In the genomic region with DNA sequence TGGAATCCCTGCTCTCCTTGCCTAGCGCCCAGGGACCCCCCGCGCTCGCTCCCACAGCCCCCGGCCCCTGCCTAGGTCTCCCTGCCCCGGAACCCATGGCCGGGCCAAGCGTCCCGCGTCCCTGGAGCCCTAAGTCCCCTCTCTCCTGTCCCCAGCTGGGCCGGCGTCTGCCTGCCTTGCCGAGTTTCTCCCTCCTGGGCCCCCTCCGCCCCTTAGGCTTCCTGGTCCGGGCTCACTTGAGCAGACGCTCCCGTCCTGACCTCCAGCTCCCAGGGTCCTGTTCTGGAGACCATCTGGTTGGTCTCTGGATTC, we compare ENCODE assay signal across 8 cellular contexts. TPM values are rescaled to one million over a fixed set of nuclear protein-coding genes. Genes with fewer than 3 reads are reported as not detected.
DNase-seq lines count a peak whose midpoint lies in the region; ATAC-seq and TF ChIP-seq lines count a peak whose summit lies in the region.

No MANE protein-coding gene starts in this region.

- TF ChIP-seq CTCF in GM23338 (conservative IDR thresholded peaks at IDR 0.05; ENCODE audit: low read depth in 2 of 2): no peak
- no peak for TF ChIP-seq CTCF in activated CD8-positive, alpha-beta T cell treated with anti-CD3 and anti-CD28 coated beads for 36 hours (IDR thresholded peaks at IDR 0.05)

- DNase-seq in GM23338 (ENCODE audit: low spot score): peak; percentile 47
- no peak for DNase-seq in activated CD8-positive, alpha-beta T cell treated with anti-CD3 and anti-CD28 coated beads for 36 hours
- no peak for DNase-seq in immature natural killer cell
- DNase-seq in substantia nigra (lab: John Stamatoyannopoulos, UW): no peak
- no peak for DNase-seq in SIG-M5 (lab: John Stamatoyannopoulos, UW)
- no peak for DNase-seq in activated CD4-positive, alpha-beta T cell treated with anti-CD3 and anti-CD28 coated beads for 48 hours

- H3K4me2 ChIP-seq in GM23338: peak overlapping the region; percentile 93

- POLR2A ChIA-PET in activated CD8-positive, alpha-beta T cell treated with anti-CD3 and anti-CD28 coated beads for 36 hours (lab: Charles Lee): interaction anchor here (0.6 to 2.3 kb wide), 4 partner anchors 8 to 303 kb away, joined by 3 to 5 read pairs (median 4); no protein-coding TSS in a partner anchor

- ATAC-seq in GM23338: peak; percentile 5
- no peak for ATAC-seq in activated CD8-positive, alpha-beta T cell treated with anti-CD3 and anti-CD28 coated beads for 36 hours
- ATAC-seq in GM19324 (IDR thresholded peaks at IDR 0.05; ENCODE audit: low FRiP score, unreplicated experiment): no peak

- H3K4me1 Mint-ChIP-seq in GM23338: peaks cover 22% of the 10 kb centered on the region
- H3K4me1 Mint-ChIP-seq in activated CD8-positive, alpha-beta T cell treated with anti-CD3 and anti-CD28 coated beads for 36 hours (ENCODE audit: low read depth): peaks cover 59% of the 10 kb centered on the region
- peaks cover 58 to 60% of the 10 kb centered on the region in 2 donors for H3K4me1 Mint-ChIP-seq in immature natural killer cell

- peak overlapping the region; percentile 98 for H3K4me3 ChIP-seq in ACC112 (ENCODE audit: low read depth, low read length)
- peak overlapping the region; percentile 62 for H3K4me3 ChIP-seq in GM23338

- H3K4me3 Mint-ChIP-seq in GM23338 (peak overlapping the region; percentile 91), immature natural killer cell (peak overlapping the region; percentile 80 to 84 (median 82))
- peak overlapping the region; percentile 93 for H3K4me3 Mint-ChIP-seq in activated CD8-positive, alpha-beta T cell treated with anti-CD3 and anti-CD28 coated beads for 36 hours

- CTCF ChIA-PET in activated CD8-positive, alpha-beta T cell treated with anti-CD3 and anti-CD28 coated beads for 36 hours (lab: Charles Lee): interaction anchor here (0.8 to 1.3 kb wide), 3 partner anchors 23 to 82 kb away, joined by 3 to 4 read pairs (median 3); no protein-coding TSS in a partner anchor

- H3K4me1 ChIP-seq in ACC112 (ENCODE audit: control insufficient read depth, insufficient read depth, low read length, unreplicated experiment) (peaks cover 9% of the 10 kb centered on the region), GM23338 (ENCODE audit: insufficient read depth) (peaks cover 6% of the 10 kb centered on the region; the same call in 1 of the 2 replicates)

- H3K79me2 ChIP-seq in ACC112 (ENCODE audit: control insufficient read depth, insufficient read depth, low read length, unreplicated experiment) (peaks cover 55% of the 10 kb centered on the region), GM23338 (replicated peaks; ENCODE audit: insufficient read depth) (peaks cover 51% of the 10 kb centered on the region)

- H3K27ac Mint-ChIP-seq in GM23338 (peak overlapping the region; percentile 91), immature natural killer cell (peak overlapping the region; percentile 62 to 83 (median 78))
- H3K27ac Mint-ChIP-seq in activated CD8-positive, alpha-beta T cell treated with anti-CD3 and anti-CD28 coated beads for 36 hours: peak overlapping the region; percentile 82

- H3K27me3 ChIP-seq in ACC112 (ENCODE audit: insufficient read depth, low read length) (no peaks in the 10 kb centered on the region), GM23338 (ENCODE audit: insufficient read depth) (no peaks in the 10 kb centered on the region)

- H4K20me1 ChIP-seq in GM23338 (replicated peaks; ENCODE audit: insufficient read depth): peaks cover 16% of the 10 kb centered on the region

- H2AFZ ChIP-seq in ACC112 (ENCODE audit: low read length, unreplicated experiment) (no peak overlapping the region), GM23338 (no peak overlapping the region)

- H3K9me3 Mint-ChIP-seq in GM23338 (no peaks in the 10 kb centered on the region), immature natural killer cell (no peaks in the 10 kb centered on the region)
- H3K9me3 Mint-ChIP-seq in activated CD8-positive, alpha-beta T cell treated with anti-CD3 and anti-CD28 coated beads for 36 hours: no peaks in the 10 kb centered on the region

- H3F3A ChIP-seq in GM23338 (replicated peaks; ENCODE audit: low read depth): no peaks in the 10 kb centered on the region

- H3K27me3 Mint-ChIP-seq in GM23338 (ENCODE audit: insufficient read depth, low read depth, poor library complexity) (peaks cover 16% of the 10 kb centered on the region), immature natural killer cell (ENCODE audit: low read depth in 3 of 3) (peaks cover 5 to 10% (median 7%) of the 10 kb centered on the region in 3 donors)
- H3K27me3 Mint-ChIP-seq in activated CD8-positive, alpha-beta T cell treated with anti-CD3 and anti-CD28 coated beads for 36 hours: no peaks in the 10 kb centered on the region

- H3K36me3 Mint-ChIP-seq in GM23338 (ENCODE audit: low read depth) (peaks cover 4% of the 10 kb centered on the region; the same call in 2 of the 3 replicates), immature natural killer cell (peaks cover 0 to 6% (median 4%) of the 10 kb centered on the region in 3 donors)
- H3K36me3 Mint-ChIP-seq in activated CD8-positive, alpha-beta T cell treated with anti-CD3 and anti-CD28 coated beads for 36 hours (ENCODE audit: low read depth): peaks cover 39% of the 10 kb centered on the region

- no peaks in the 10 kb centered on the region for H3K9me2 ChIP-seq in GM23338 (ENCODE audit: insufficient read depth)

- H3K27ac ChIP-seq in ACC112 (ENCODE audit: low read depth, low read length) (peak overlapping the region; percentile 34; the same call in 1 of the 2 replicates), GM23338 (ENCODE audit: low read depth) (no peak overlapping the region), substantia nigra (ENCODE audit: low read depth, low read length, poor library complexity, severe bottlenecking) (peak overlapping the region; percentile 30)

- intact Hi-C loops in activated CD8-positive, alpha-beta T cell treated with anti-CD3 and anti-CD28 coated beads for 36 hours (cut with micrococcal nuclease): no loop called here

- H3K36me3 ChIP-seq in ACC112 (ENCODE audit: insufficient read depth, low read length): no peaks in the 10 kb centered on the region
- H3K36me3 ChIP-seq in GM23338 (ENCODE audit: insufficient read depth): no peaks in the 10 kb centered on the region

TF ChIP-seq in GM23338, 12 proteins besides CTCF, POLR2A, EP300 and RAD21:
- TF ChIP-seq CREB1 (CRISPR knock-in tag; IDR thresholded peaks at IDR 0.05; ENCODE audit: low read depth) (no peak), STAT1 (IDR thresholded peaks at IDR 0.05; ENCODE audit: unreplicated experiment) (no peak), POLR2AphosphoS5 (IDR thresholded peaks at IDR 0.05; ENCODE audit: low read depth) (no peak)
- TF ChIP-seq, protein P1, sequence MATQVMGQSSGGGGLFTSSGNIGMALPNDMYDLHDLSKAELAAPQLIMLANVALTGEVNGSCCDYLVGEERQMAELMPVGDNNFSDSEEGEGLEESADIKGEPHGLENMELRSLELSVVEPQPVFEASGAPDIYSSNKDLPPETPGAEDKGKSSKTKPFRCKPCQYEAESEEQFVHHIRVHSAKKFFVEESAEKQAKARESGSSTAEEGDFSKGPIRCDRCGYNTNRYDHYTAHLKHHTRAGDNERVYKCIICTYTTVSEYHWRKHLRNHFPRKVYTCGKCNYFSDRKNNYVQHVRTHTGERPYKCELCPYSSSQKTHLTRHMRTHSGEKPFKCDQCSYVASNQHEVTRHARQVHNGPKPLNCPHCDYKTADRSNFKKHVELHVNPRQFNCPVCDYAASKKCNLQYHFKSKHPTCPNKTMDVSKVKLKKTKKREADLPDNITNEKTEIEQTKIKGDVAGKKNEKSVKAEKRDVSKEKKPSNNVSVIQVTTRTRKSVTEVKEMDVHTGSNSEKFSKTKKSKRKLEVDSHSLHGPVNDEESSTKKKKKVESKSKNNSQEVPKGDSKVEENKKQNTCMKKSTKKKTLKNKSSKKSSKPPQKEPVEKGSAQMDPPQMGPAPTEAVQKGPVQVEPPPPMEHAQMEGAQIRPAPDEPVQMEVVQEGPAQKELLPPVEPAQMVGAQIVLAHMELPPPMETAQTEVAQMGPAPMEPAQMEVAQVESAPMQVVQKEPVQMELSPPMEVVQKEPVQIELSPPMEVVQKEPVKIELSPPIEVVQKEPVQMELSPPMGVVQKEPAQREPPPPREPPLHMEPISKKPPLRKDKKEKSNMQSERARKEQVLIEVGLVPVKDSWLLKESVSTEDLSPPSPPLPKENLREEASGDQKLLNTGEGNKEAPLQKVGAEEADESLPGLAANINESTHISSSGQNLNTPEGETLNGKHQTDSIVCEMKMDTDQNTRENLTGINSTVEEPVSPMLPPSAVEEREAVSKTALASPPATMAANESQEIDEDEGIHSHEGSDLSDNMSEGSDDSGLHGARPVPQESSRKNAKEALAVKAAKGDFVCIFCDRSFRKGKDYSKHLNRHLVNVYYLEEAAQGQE (IDR thresholded peaks at IDR 0.05; ENCODE audit: unreplicated experiment): no peak

RNA-seq across cellular contexts. Expression of a gene that starts 0.6 kb away (rescaled TPM):
- 125 and 144 TPM in 2 replicates for total RNA-seq in GM23338 (2014; rRNA removed; shearing (Covaris generic))
- polyA plus RNA-seq in GM23338 (2016; fragmentation: Nextera tagmentation; extraction: Ambion mirVana): 85.6 and 95.2 TPM in 2 replicates
- 10 to 100 TPM; 55.9 to 56.8 TPM for total RNA-seq in activated CD8-positive, alpha-beta T cell treated with anti-CD3 and anti-CD28 coated beads for 36 hours
- polyA plus RNA-seq in immature natural killer cell: 10 to 100 TPM; 22.8 to 58.8 (median 55.2) TPM

RNA-seq across cellular contexts. Expression of a gene that starts 7.8 kb away (rescaled TPM):
- 0.24 TPM in 1 of 2 replicates, not detected in the other for total RNA-seq in GM23338 (2014; rRNA removed; shearing (Covaris generic))
- not detected in 2 replicates for polyA plus RNA-seq in GM23338 (2016; fragmentation: Nextera tagmentation; extraction: Ambion mirVana)
- 10 to 100 TPM; 48.5 to 51.9 TPM for total RNA-seq in activated CD8-positive, alpha-beta T cell treated with anti-CD3 and anti-CD28 coated beads for 36 hours
- 100 to 1,000 TPM; 238 to 344 (median 258) TPM for polyA plus RNA-seq in immature natural killer cell

RNA-seq across cellular contexts. Expression of a gene that starts 38.1 kb away (rescaled TPM):
- 6.8 and 10.6 TPM in 2 replicates for total RNA-seq in GM23338 (2014; rRNA removed; shearing (Covaris generic))
- polyA plus RNA-seq in GM23338 (2016; fragmentation: Nextera tagmentation; extraction: Ambion mirVana) (5.6 TPM in 2 replicates), immature natural killer cell (not detected)
- under 1 TPM; 0.20 to 0.56 TPM for total RNA-seq in activated CD8-positive, alpha-beta T cell treated with anti-CD3 and anti-CD28 coated beads for 36 hours

RNA-seq across cellular contexts. Expression of a gene that starts 50.5 kb away (rescaled TPM):
- 0.14 TPM in 1 of 2 replicates, not detected in the other for total RNA-seq in GM23338 (2014; rRNA removed; shearing (Covaris generic))
- 0.10 and 0.31 TPM in 2 replicates for polyA plus RNA-seq in GM23338 (2016; fragmentation: Nextera tagmentation; extraction: Ambion mirVana)
- total RNA-seq in activated CD8-positive, alpha-beta T cell treated with anti-CD3 and anti-CD28 coated beads for 36 hours: 10 to 100 TPM; 44.1 to 45.5 TPM
- 1 to 10 TPM in 2 of 3 donors, under 1 TPM in 1; 0.25 to 2.8 (median 2.3) TPM for polyA plus RNA-seq in immature natural killer cell

Comparison
In these comparisons a context has a peak if more than half of its experiments do, and no peak if none do; other contexts are left out.
1. RNA of a gene that starts 7.8 kb away (total RNA-seq): 48.5 to 51.9 TPM in activated CD8-positive, alpha-beta T cell treated with anti-CD3 and anti-CD28 coated beads for 36 hours; 0.24 TPM in GM23338; every median in the first group is over 10 times any median in the second.
2. Peak in every context shown above with its lines, with median percentiles within 50 percentile points of each other: H3K27ac Mint-ChIP-seq and H3K4me3 Mint-ChIP-seq.